ENCODE assay signal across 16 cellular contexts in genomic region chr14:67221982-67222328, GRCh38. TPM values are rescaled to one million over a fixed set of nuclear protein-coding genes. Genes with fewer than 3 reads are reported as not detected.
DNase-seq lines count a peak whose midpoint lies in the region; ATAC-seq, FAIRE-seq and TF ChIP-seq lines count a peak whose summit lies in the region.
"Had no signal": no experiment of that assay in that cellular context is flagged by ENCODE, and none has a peak within 500 bp of the region (broad histone marks: within the 10 kb centered on the region; RNA-seq: fewer than 3 reads in every experiment).

No MANE protein-coding gene starts in this region.

- in situ Hi-C loops in KBM-7 (cut with MboI; ENCODE audit: low pct_unique_long_range_greater_than_20kb, low sequenced_read_pairs), result no loop called here

- H3K9me2 ChIP-seq in HCT116 (ENCODE audit: insufficient read depth), result no peaks in the 10 kb centered on the region

- H3K36me3 ChIP-seq in HCT116 (ENCODE audit: control insufficient read depth in 1 of 2, insufficient read depth in 2 of 2, low read length in 2 of 2) (no peaks in the 10 kb centered on the region), SJSA1 (no peaks in the 10 kb centered on the region), keratinocyte (ENCODE audit: control insufficient read depth in 2 of 2, extremely low read depth in 1 of 2, insufficient read depth in 2 of 2, low read length in 2 of 2) (no peaks in the 10 kb centered on the region), smooth muscle cell (ENCODE audit: low read depth) (no peaks in the 10 kb centered on the region)

- no peak overlapping the region for H3K4me3 ChIP-seq in HCT116 (replicated peaks in 1 of 2; ENCODE audit: low read depth in 1 of 2, low read length in 2 of 2)
- no peak overlapping the region for H3K4me3 ChIP-seq in SJSA1
- peak overlapping the region in 1 of 3 experiments; percentile 4 for H3K4me3 ChIP-seq in keratinocyte (ENCODE audit: control insufficient read depth in 2 of 3, extremely low read depth in 1 of 3, insufficient read depth in 2 of 3, low read depth in 1 of 3, low read length in 3 of 3)
- H3K4me3 ChIP-seq in smooth muscle cell, result no peak overlapping the region

- RAD21 ChIA-PET in HCT116 (lab: Charles Lee; ENCODE audit: low non-redundant PET in 1 of 2, low total read pairs in 2 of 2, uncharacterized antibody in 2 of 2, unreplicated experiment in 2 of 2), result no interaction called here

- H3K9ac ChIP-seq in HCT116 (ENCODE audit: low read length), result no peak overlapping the region
- H3K9ac ChIP-seq in keratinocyte (ENCODE audit: control insufficient read depth, extremely low read depth, insufficient read depth, low read length), result no peak overlapping the region
- H3K9ac ChIP-seq in smooth muscle cell (ENCODE audit: low read depth), result no peak overlapping the region

- no peaks in the 10 kb centered on the region for H3K9me1 ChIP-seq in keratinocyte (ENCODE audit: control insufficient read depth, extremely low read depth, insufficient read depth, low read length)

- no peak overlapping the region; the same call in 1 of the 2 replicates for H3K27ac ChIP-seq in HCT116 (ENCODE audit: low read depth, low read length)
- H3K27ac ChIP-seq in SJSA1, result peak overlapping the region; percentile 52
- no peak overlapping the region for H3K27ac ChIP-seq in keratinocyte (ENCODE audit: control insufficient read depth, insufficient read depth, low read length)
- no peak overlapping the region for H3K27ac ChIP-seq in smooth muscle cell (ENCODE audit: low read depth)

- H3K79me2 ChIP-seq in HCT116 (ENCODE audit: insufficient read depth, low read length) (no peaks in the 10 kb centered on the region), keratinocyte (ENCODE audit: control insufficient read depth, insufficient read depth, low read length) (no peaks in the 10 kb centered on the region), smooth muscle cell (ENCODE audit: low read depth) (no peaks in the 10 kb centered on the region)

- TF ChIP-seq CTCF in HCT116 (IDR thresholded peaks at IDR 0.05 in 2 of 3, conservative IDR thresholded peaks at IDR 0.05 in 1 of 3; ENCODE audit: borderline replicate concordance in 1 of 3, insufficient read depth in 1 of 3, low read depth in 2 of 3, low read length in 2 of 3) (no peak), keratinocyte (optimal IDR thresholded peaks at IDR 0.05 in 1 of 3, IDR thresholded peaks at IDR 0.05 in 1 of 3, conservative IDR thresholded peaks at IDR 0.05 in 1 of 3; ENCODE audit: extremely low read depth in 1 of 3, insufficient read depth in 2 of 3, low read length in 3 of 3) (no peak), smooth muscle cell (IDR thresholded peaks at IDR 0.05; ENCODE audit: borderline replicate concordance, insufficient read depth, poor library complexity, severe bottlenecking) (no peak)

- dilution Hi-C loops in keratinocyte (cut with MboI; ENCODE audit: extremely low pct_ligation_motif_present, low sequenced_read_pairs), result no loop called here

- no peak for FAIRE-seq in keratinocyte (lab: Jason Lieb, UNC)
- FAIRE-seq: GM12891 had no signal

- DNase-seq in HCT116 (ENCODE audit: low read depth, low spot score) (no peak), SJSA1 (ENCODE audit: low read depth in 1 of 2, low spot score in 2 of 2) (no peak), keratinocyte (ENCODE audit: low read depth, low spot score) (no peak), smooth muscle cell (lab: John Stamatoyannopoulos, UW; ENCODE audit: unreplicated experiment) (no peak), NCI-H82 treated with DMSO at 0.1 percent for 48 hours (lab: John Stamatoyannopoulos, UW; ENCODE audit: unreplicated experiment) (no peak), T1000 (lab: John Stamatoyannopoulos, UW) (no peak), KBM-7 (no peak)
- DNase-seq: C1 segment of cervical spinal cord, GDM1, Kasumi-1, NCI-H1105, NCI-H1694 treated with DMSO at 0.1 percent for 48 hours, NCI-H345, NCI-H526, RPMI8226 had no signal

- no TSS peak for BruUV-seq in HCT116 (replicated peaks; lab: Mats Ljungman, UMichigan)

- intact Hi-C loops in HCT116 (cut with micrococcal nuclease), result no loop called here

- CTCF ChIA-PET in HCT116 (lab: Charles Lee), result no interaction called here

- no peaks in the 10 kb centered on the region for H3F3A ChIP-seq in smooth muscle cell (ENCODE audit: low read depth)

- peak overlapping the region; percentile 53 for H3K4me2 ChIP-seq in HCT116 (ENCODE audit: low read length)
- peak overlapping the region; percentile 60 for H3K4me2 ChIP-seq in keratinocyte (ENCODE audit: control insufficient read depth, extremely low read depth, insufficient read depth, low read depth, low read length)
- peak overlapping the region; percentile 41 for H3K4me2 ChIP-seq in smooth muscle cell

- POLR2A ChIA-PET in HCT116 (lab: Charles Lee), result no interaction called here

- WGBS in smooth muscle cell (ENCODE audit: low lambda C conversion rate), result 82% methylated on average over 4 of the region's 4 CpGs

- no peak for TF ChIP-seq POLR2A in HCT116 (IDR thresholded peaks at IDR 0.05; ENCODE audit: borderline replicate concordance, extremely low read depth, insufficient read depth, insufficient read length)

- no peaks in the 10 kb centered on the region for H3K27me3 ChIP-seq in HCT116 (ENCODE audit: insufficient read depth, low read length)
- H3K27me3 ChIP-seq in SJSA1 (replicated peaks), result no peaks in the 10 kb centered on the region
- H3K27me3 ChIP-seq in keratinocyte (ENCODE audit: control insufficient read depth, extremely low read depth, insufficient read depth, low read length), result no peaks in the 10 kb centered on the region
- H3K27me3 ChIP-seq in smooth muscle cell (ENCODE audit: low read depth), result no peaks in the 10 kb centered on the region

- TF ChIP-seq RAD21 in HCT116 (IDR thresholded peaks at IDR 0.05; ENCODE audit: low read depth), result no peak

- H4K20me1 ChIP-seq in HCT116 (ENCODE audit: insufficient read depth) (no peaks in the 10 kb centered on the region), keratinocyte (ENCODE audit: control insufficient read depth, extremely low read depth, insufficient read depth, low read length) (no peaks in the 10 kb centered on the region), smooth muscle cell (ENCODE audit: low read depth) (no peaks in the 10 kb centered on the region)

- ATAC-seq in HCT116, result peak; percentile 51

- peak overlapping the region; percentile 80 for H2AFZ ChIP-seq in HCT116 (ENCODE audit: low read depth, low read length, poor library complexity, severe bottlenecking)
- peak overlapping the region; percentile 35 for H2AFZ ChIP-seq in keratinocyte (ENCODE audit: control insufficient read depth, low read length)
- H2AFZ ChIP-seq in smooth muscle cell (ENCODE audit: low read depth), result no peak overlapping the region

- H3K9me3 ChIP-seq in HCT116 (ENCODE audit: control insufficient read depth in 1 of 2, insufficient read depth in 1 of 2, low read depth in 1 of 2, low read length in 2 of 2) (no peaks in the 10 kb centered on the region), SJSA1 (replicated peaks) (no peaks in the 10 kb centered on the region), keratinocyte (ENCODE audit: control insufficient read depth, low read depth, low read length) (no peaks in the 10 kb centered on the region), smooth muscle cell (replicated peaks; ENCODE audit: low read depth) (no peaks in the 10 kb centered on the region)

- H3K4me1 ChIP-seq in HCT116 (ENCODE audit: control insufficient read depth in 1 of 2, insufficient read depth in 2 of 2, low read length in 2 of 2) (peaks cover 13 to 16% of the 10 kb centered on the region in 2 experiments), SJSA1 (replicated peaks) (peaks cover 38% of the 10 kb centered on the region), keratinocyte (ENCODE audit: control insufficient read depth, extremely low read depth, insufficient read depth, low read length) (peaks cover 24% of the 10 kb centered on the region), smooth muscle cell (ENCODE audit: low read depth) (peaks cover 3% of the 10 kb centered on the region)

TF ChIP-seq in HCT116, 20 proteins besides CTCF, POLR2A, EP300 and RAD21 (continues in another document):
- no peak for TF ChIP-seq POLR2AphosphoS5 (IDR thresholded peaks at IDR 0.05; ENCODE audit: low read depth, low read length)
- no peak for TF ChIP-seq ATF3 (IDR thresholded peaks at IDR 0.05)
- TF ChIP-seq JUND (IDR thresholded peaks at IDR 0.05), result no peak
- no peak for TF ChIP-seq ZNF274 (IDR thresholded peaks at IDR 0.05; ENCODE audit: low read depth, low read length)
- TF ChIP-seq SP1 (IDR thresholded peaks at IDR 0.05; ENCODE audit: low read depth), result no peak

RNA-seq across cellular contexts. Expression of gene PALS1, which starts 19.3 kb away (rescaled TPM):
- total RNA-seq in HCT116 (2021; ENCODE audit: unreplicated experiment), result 18.0 TPM
- polyA plus RNA-seq in HCT116 (2012), result 4.5 and 6.9 TPM in 2 replicates
- 20.4 and 35.0 TPM in 2 replicates for total RNA-seq in SJSA1 (2014; rRNA removed; shearing (Covaris generic))
- polyA plus RNA-seq in keratinocyte, result 13.2 to 24.9 TPM (median 22.8 TPM) in 3 replicates
- 11.7 TPM for polyA plus RNA-seq in keratinocyte (2011; ENCODE audit: low read depth)
- polyA plus RNA-seq in keratinocyte (2011; cell fraction: cytosol; rRNA removed), result 10.8 and 21.2 TPM in 2 replicates
- polyA plus RNA-seq in keratinocyte (2011; cell fraction: nucleus; rRNA removed), result 17.9 and 27.2 TPM in 2 replicates
- 11.7 and 22.9 TPM in 2 replicates for polyA plus RNA-seq in keratinocyte (2012; ENCODE audit: low replicate concordance)
- 6.3 to 37.8 TPM (median 12.7 TPM) in 3 replicates for polyA minus RNA-seq in keratinocyte
- 14.4 TPM for polyA minus RNA-seq in keratinocyte (2011; cell fraction: cytosol; rRNA and poly(A)+ RNA removed)
- 19.7 and 39.2 TPM in 2 replicates for polyA minus RNA-seq in keratinocyte (2011; cell fraction: nucleus; rRNA and poly(A)+ RNA removed)
- 26.4 and 29.2 TPM in 2 replicates for total RNA-seq in smooth muscle cell
- polyA plus RNA-seq in smooth muscle cell, result 4.6 and 7.0 TPM in 2 replicates

RNA-seq across cellular contexts. Expression of gene GARIN2, which starts 32.7 kb away (rescaled TPM):
- total RNA-seq in HCT116 (2021; ENCODE audit: unreplicated experiment), result not detected
- polyA plus RNA-seq in HCT116 (2012), result not detected in 2 replicates
- total RNA-seq in SJSA1 (2014; rRNA removed; shearing (Covaris generic)), result not detected in 2 replicates
- 0.04 TPM in 2 of 3 replicates, not detected in the other for polyA plus RNA-seq in keratinocyte
- not detected for polyA plus RNA-seq in keratinocyte (2011; ENCODE audit: low read depth)
- not detected in 2 replicates for polyA plus RNA-seq in keratinocyte (2011; cell fraction: cytosol; rRNA removed)
- not detected in 2 replicates for polyA plus RNA-seq in keratinocyte (2011; cell fraction: nucleus; rRNA removed)
- not detected in 2 replicates for polyA plus RNA-seq in keratinocyte (2012; ENCODE audit: low replicate concordance)
- polyA minus RNA-seq in keratinocyte, result 0.30 TPM in 1 of 3 replicates, not detected in the others
- not detected for polyA minus RNA-seq in keratinocyte (2011; cell fraction: cytosol; rRNA and poly(A)+ RNA removed)
- polyA minus RNA-seq in keratinocyte (2011; cell fraction: nucleus; rRNA and poly(A)+ RNA removed), result 0.39 TPM in 1 of 2 replicates, not detected in the other
- total RNA-seq in smooth muscle cell, result not detected in 2 replicates
- not detected in 2 replicates for polyA plus RNA-seq in smooth muscle cell
